16 cellular contexts compared by ENCODE assay signal in genomic region chr16:19935696-19936095, GRCh38.
"Had no signal": no experiment of that assay in that cellular context is flagged by ENCODE, and none has a peak within 500 bp of the region (broad histone marks: within the 10 kb centered on the region; RNA-seq: fewer than 3 reads in every experiment).

No MANE protein-coding gene starts in this region.

- ATAC-seq: activated T-cell treated with anti-CD3 and anti-CD28 coated beads, Interleukin-2, amount 50 U/mL, for 4 hours; body of pancreas; foreskin keratinocyte had no signal

- H3K4me3 Mint-ChIP-seq: activated CD4-positive, alpha-beta T cell treated with anti-CD3 and anti-CD28 coated beads, Interleukin-2, amount 10 ng/mL, durations not matched to agents 7 days and 5 days; activated naive CD4-positive, alpha-beta T cell treated with anti-CD3 and anti-CD28 coated beads for 36 hours; activated T-cell treated with anti-CD3 and anti-CD28 coated beads, Interleukin-2, amount 50 U/mL, for 4 hours; naive B cell; neural crest cell had no signal

- H3K27me3 ChIP-seq: body of pancreas, foreskin keratinocyte had no signal

- H3K27ac Mint-ChIP-seq: activated CD4-positive, alpha-beta T cell treated with anti-CD3 and anti-CD28 coated beads, Interleukin-2, amount 10 ng/mL, durations not matched to agents 7 days and 5 days; activated naive CD4-positive, alpha-beta T cell treated with anti-CD3 and anti-CD28 coated beads for 36 hours; naive B cell had no signal

- H3K36me3 Mint-ChIP-seq: naive B cell had no signal

- H3K27ac ChIP-seq: body of pancreas, foreskin keratinocyte, left ventricle myocardium inferior, tibial artery had no signal

- H3K9me3 ChIP-seq: body of pancreas, left ventricle myocardium inferior, tibial artery had no signal

- H3K36me3 ChIP-seq: left ventricle myocardium inferior, tibial artery had no signal

- DNase-seq: activated CD4-positive, alpha-beta T cell treated with anti-CD3 and anti-CD28 coated beads, Interleukin-2, amount 10 ng/mL, durations not matched to agents 7 days and 5 days; activated CD8-positive, alpha-beta memory T cell treated with anti-CD3 and anti-CD28 coated beads, Interleukin-2, amount 50 U/mL, for 4 hours; activated naive CD4-positive, alpha-beta T cell treated with anti-CD3 and anti-CD28 coated beads for 36 hours; activated T-cell treated with anti-CD3 and anti-CD28 coated beads, Interleukin-2, amount 50 U/mL, for 4 hours; foreskin keratinocyte; kidney; left ventricle myocardium inferior; naive B cell; retina; stimulated activated CD4-positive, alpha-beta T cell treated with anti-CD3 and anti-CD28 coated beads, Interleukin-12 subunit alpha, Interleukin-12 subunit beta, amount 100 ng/mL, for 4 hours; stimulated activated CD4-positive, alpha-beta T cell treated with anti-CD3 and anti-CD28 coated beads, Interleukin-1b, Interleukin-23, amount 100 ng/mL, for 48 hours; stimulated activated CD8-positive, alpha-beta memory T cell treated with anti-CD3 and anti-CD28 coated beads, Interleukin-4, amount 100 ng/mL, for 48 hours; stimulated activated naive CD4-positive, alpha-beta T cell; tibial artery had no signal

- H3K4me3 ChIP-seq: body of pancreas, left ventricle myocardium inferior, tibial artery had no signal

- H3K4me1 ChIP-seq: body of pancreas, foreskin keratinocyte, left ventricle myocardium inferior, tibial artery had no signal

- H3K4me1 Mint-ChIP-seq: activated CD4-positive, alpha-beta T cell treated with anti-CD3 and anti-CD28 coated beads, Interleukin-2, amount 10 ng/mL, durations not matched to agents 7 days and 5 days; naive B cell; neural crest cell had no signal

- H3K27me3 Mint-ChIP-seq: activated CD4-positive, alpha-beta T cell treated with anti-CD3 and anti-CD28 coated beads, Interleukin-2, amount 10 ng/mL, durations not matched to agents 7 days and 5 days had no signal

- H3K9me3 Mint-ChIP-seq: activated CD4-positive, alpha-beta T cell treated with anti-CD3 and anti-CD28 coated beads, Interleukin-2, amount 10 ng/mL, durations not matched to agents 7 days and 5 days; activated naive CD4-positive, alpha-beta T cell treated with anti-CD3 and anti-CD28 coated beads for 36 hours; activated T-cell treated with anti-CD3 and anti-CD28 coated beads, Interleukin-2, amount 50 U/mL, for 4 hours had no signal
